8 cellular contexts compared by ENCODE assay signal in the genomic region with DNA sequence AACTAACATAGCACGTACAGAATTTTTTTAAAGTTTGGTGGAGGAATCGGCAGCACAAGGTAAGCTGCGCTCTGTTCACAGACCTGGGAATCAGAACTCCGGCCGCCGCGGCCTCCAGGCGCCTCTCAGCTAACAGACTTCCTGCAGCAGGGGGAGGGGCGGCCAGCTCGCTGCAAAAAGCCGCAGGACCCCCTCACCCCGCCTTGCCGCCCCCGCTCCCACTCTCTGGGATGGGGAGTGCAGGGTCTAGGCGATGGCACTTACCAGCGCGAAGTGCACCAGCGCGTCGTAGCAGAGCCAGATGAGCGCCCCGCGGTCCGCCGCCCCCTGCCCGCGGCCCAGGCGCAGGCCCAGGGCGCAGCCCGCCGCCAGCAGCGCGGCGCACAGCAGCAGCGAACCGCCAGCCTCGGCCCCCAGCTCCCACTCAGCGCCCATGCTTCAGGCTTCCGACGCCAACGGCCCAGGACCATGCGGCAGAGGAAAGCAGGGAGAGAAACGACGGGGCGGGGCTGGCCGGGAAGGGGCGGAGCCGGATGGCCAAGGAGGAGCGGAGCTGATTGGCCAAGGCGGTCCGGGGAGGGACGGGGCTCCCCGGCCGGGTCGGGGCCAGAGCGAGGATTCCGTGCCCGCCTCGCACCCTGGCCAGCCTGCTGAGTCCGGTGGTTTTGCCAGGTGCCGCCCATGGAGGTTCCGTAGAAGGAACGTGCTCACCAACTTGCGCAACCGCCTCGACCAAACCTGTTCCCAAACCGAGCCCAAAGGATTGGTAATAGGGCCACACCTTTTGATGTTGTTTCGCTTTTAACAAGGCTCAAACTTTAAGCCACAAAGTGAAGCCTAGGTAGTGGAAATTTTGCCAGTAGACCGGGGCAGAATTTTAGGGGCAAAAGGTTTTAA. TPM values are rescaled to one million over a fixed set of nuclear protein-coding genes. Genes with fewer than 3 reads are reported as not detected.
DNase-seq lines count a peak whose midpoint lies in the region; ATAC-seq and TF ChIP-seq lines count a peak whose summit lies in the region.

A gene (minus strand): TSS at position 497 of the 897 bp plus-strand sequence. CDS start 62 bp downstream, at position 435.

- no peaks in the 10 kb centered on the region for H3K9me3 Mint-ChIP-seq in activated T-helper 2 cell treated with anti-CD3 and anti-CD28 coated beads, Interferon-gamma antibody, Interleukin-2, Interleukin-4, amounts not matched to agents 10 μg/mL and 5 μg/mL and 100 μg/mL, durations not matched to agents 14 hours and 24 hours and 36 hours
- H3K9me3 Mint-ChIP-seq in natural killer cell treated with Interleukin-12 subunit alpha and Interleukin-12 subunit beta and Interleukin-15 and Interleukin-18, amount 100 ng/mL, for 72 hours = no peaks in the 10 kb centered on the region

- H3K9me3 ChIP-seq in KOPT-K1 (ENCODE audit: insufficient read depth, low read length, poor library complexity, severe bottlenecking) = no peaks in the 10 kb centered on the region
- no peaks in the 10 kb centered on the region for H3K9me3 ChIP-seq in RWPE2 (ENCODE audit: severe bottlenecking)

- H3K4me3 Mint-ChIP-seq in activated T-helper 2 cell treated with anti-CD3 and anti-CD28 coated beads, Interferon-gamma antibody, Interleukin-2, Interleukin-4, amounts not matched to agents 10 μg/mL and 5 μg/mL and 100 μg/mL, durations not matched to agents 14 hours and 24 hours and 36 hours (ENCODE audit: low read depth) = peak within 1 kb of the TSS; percentile 94
- H3K4me3 Mint-ChIP-seq in natural killer cell treated with Interleukin-12 subunit alpha and Interleukin-12 subunit beta and Interleukin-15 and Interleukin-18, amount 100 ng/mL, for 72 hours = peak within 1 kb of the TSS; percentile 90

- intact Hi-C loops in activated T-helper 2 cell treated with anti-CD3 and anti-CD28 coated beads, Interferon-gamma antibody, Interleukin-2, Interleukin-4, amounts not matched to agents 10 μg/mL and 5 μg/mL and 100 μg/mL, durations not matched to agents 14 hours and 24 hours and 36 hours (cut with micrococcal nuclease) = loop anchor here (1.0 to 2.0 kb wide), 2 partner anchors 102 to 245 kb away; a partner anchor contains a TSS

- H3K4me3 ChIP-seq in RWPE2 (ENCODE audit: severe bottlenecking) (peak within 1 kb of the TSS; percentile 98), fibroblast of pulmonary artery (replicated peaks; ENCODE audit: low read depth, low read length) (peak within 1 kb of the TSS; percentile 79)

- peak; percentile 92 for DNase-seq in Daoy (ENCODE audit: low read depth)
- peak; percentile 92 for DNase-seq in RWPE2 (ENCODE audit: low spot score)
- DNase-seq in activated T-helper 2 cell treated with anti-CD3 and anti-CD28 coated beads, Interferon-gamma antibody, Interleukin-2, Interleukin-4, amounts not matched to agents 10 μg/mL and 5 μg/mL and 100 μg/mL, durations not matched to agents 14 hours and 24 hours and 36 hours (ENCODE audit: low spot score) = peak; percentile 81
- DNase-seq in fibroblast of pulmonary artery (ENCODE audit: low read depth) = peak; percentile 90
- DNase-seq in natural killer cell treated with Interleukin-12 subunit alpha and Interleukin-12 subunit beta and Interleukin-15 and Interleukin-18, amount 100 ng/mL, for 72 hours (ENCODE audit: low spot score) = peak; percentile 91
- peak; percentile 85 for DNase-seq in stimulated activated naive CD4-positive, alpha-beta T cell treated with Interleukin-2 at 50 U/mL for 16 hours (lab: John Stamatoyannopoulos, UW)

- H3K27ac Mint-ChIP-seq in activated T-helper 2 cell treated with anti-CD3 and anti-CD28 coated beads, Interferon-gamma antibody, Interleukin-2, Interleukin-4, amounts not matched to agents 10 μg/mL and 5 μg/mL and 100 μg/mL, durations not matched to agents 14 hours and 24 hours and 36 hours = peak within 1 kb of the TSS; percentile 67
- H3K27ac Mint-ChIP-seq in natural killer cell treated with Interleukin-12 subunit alpha and Interleukin-12 subunit beta and Interleukin-15 and Interleukin-18, amount 100 ng/mL, for 72 hours = peak within 1 kb of the TSS; percentile 31 to 72

- no peaks in the 10 kb centered on the region for H3K27me3 ChIP-seq in RWPE2 (ENCODE audit: insufficient read depth, poor library complexity, severe bottlenecking)

- peaks cover 21% of the 10 kb centered on the region for H3K4me1 ChIP-seq in RWPE2 (ENCODE audit: insufficient read depth, poor library complexity, severe bottlenecking)

- H3K36me3 ChIP-seq in KOPT-K1 (ENCODE audit: insufficient read depth, low read length) = peaks cover 22% of the 10 kb centered on the region
- H3K36me3 ChIP-seq in RWPE2 (ENCODE audit: low read depth) = peaks cover 29% of the 10 kb centered on the region

- H3K27ac ChIP-seq in KOPT-K1 (ENCODE audit: low read depth, low read length, poor library complexity, severe bottlenecking) (peak within 1 kb of the TSS; percentile 82), RWPE2 (ENCODE audit: poor library complexity, severe bottlenecking) (peak within 1 kb of the TSS; percentile 71)

- no peaks in the 10 kb centered on the region for H3K27me3 Mint-ChIP-seq in activated T-helper 2 cell treated with anti-CD3 and anti-CD28 coated beads, Interferon-gamma antibody, Interleukin-2, Interleukin-4, amounts not matched to agents 10 μg/mL and 5 μg/mL and 100 μg/mL, durations not matched to agents 14 hours and 24 hours and 36 hours (ENCODE audit: low read depth)
- no peaks in the 10 kb centered on the region for H3K27me3 Mint-ChIP-seq in natural killer cell treated with Interleukin-12 subunit alpha and Interleukin-12 subunit beta and Interleukin-15 and Interleukin-18, amount 100 ng/mL, for 72 hours

- TF ChIP-seq CTCF in RWPE2 (IDR thresholded peaks at IDR 0.05; ENCODE audit: poor library complexity, severe bottlenecking) = no peak
- no peak for TF ChIP-seq CTCF in fibroblast of pulmonary artery (IDR thresholded peaks at IDR 0.05; ENCODE audit: low read length, missing control alignments)

- peaks cover 21% of the 10 kb centered on the region for H3K36me3 Mint-ChIP-seq in activated T-helper 2 cell treated with anti-CD3 and anti-CD28 coated beads, Interferon-gamma antibody, Interleukin-2, Interleukin-4, amounts not matched to agents 10 μg/mL and 5 μg/mL and 100 μg/mL, durations not matched to agents 14 hours and 24 hours and 36 hours (ENCODE audit: low read depth)
- no peaks in the 10 kb centered on the region for H3K36me3 Mint-ChIP-seq in natural killer cell treated with Interleukin-12 subunit alpha and Interleukin-12 subunit beta and Interleukin-15 and Interleukin-18, amount 100 ng/mL, for 72 hours

- peak; percentile 97 for ATAC-seq in GM21786 (IDR thresholded peaks at IDR 0.05; ENCODE audit: unreplicated experiment)
- ATAC-seq in RWPE2 (ENCODE audit: low read depth) = peak; percentile 93
- peak; percentile 98 to 99 for ATAC-seq in natural killer cell treated with Interleukin-12 subunit alpha and Interleukin-12 subunit beta and Interleukin-15 and Interleukin-18, amount 100 ng/mL, for 72 hours

- H3K4me1 Mint-ChIP-seq in activated T-helper 2 cell treated with anti-CD3 and anti-CD28 coated beads, Interferon-gamma antibody, Interleukin-2, Interleukin-4, amounts not matched to agents 10 μg/mL and 5 μg/mL and 100 μg/mL, durations not matched to agents 14 hours and 24 hours and 36 hours (ENCODE audit: low read depth) = peaks cover 30% of the 10 kb centered on the region
- H3K4me1 Mint-ChIP-seq in natural killer cell treated with Interleukin-12 subunit alpha and Interleukin-12 subunit beta and Interleukin-15 and Interleukin-18, amount 100 ng/mL, for 72 hours (ENCODE audit: low read depth in 2 of 2) = peaks cover 9 to 17% of the 10 kb centered on the region in 2 donors

RNA-seq across cellular contexts. Expression of the gene that starts here (rescaled TPM):
- total RNA-seq in Daoy (2014; rRNA removed; shearing (Covaris generic)) = 94.8 and 94.9 TPM in 2 replicates
- 42.7 and 47.5 TPM in 2 replicates for total RNA-seq in activated T-helper 2 cell treated with anti-CD3 and anti-CD28 coated beads, Interferon-gamma antibody, Interleukin-2, Interleukin-4, amounts not matched to agents 10 μg/mL and 5 μg/mL and 100 μg/mL, durations not matched to agents 14 hours and 24 hours and 36 hours
- total RNA-seq in natural killer cell treated with Interleukin-12 subunit alpha and Interleukin-12 subunit beta and Interleukin-15 and Interleukin-18, amount 100 ng/mL, for 72 hours = 10 to 100 TPM; 20.1 to 39.0 TPM

Comparison
In these comparisons a context has a peak if more than half of its experiments do, and no peak if none do; other contexts are left out.
1. Peak in every context shown above with its lines: DNase-seq, ATAC-seq, H3K4me3 ChIP-seq and H3K27ac ChIP-seq.